ENCODE assay signal across 15 cellular contexts in the genomic region with DNA sequence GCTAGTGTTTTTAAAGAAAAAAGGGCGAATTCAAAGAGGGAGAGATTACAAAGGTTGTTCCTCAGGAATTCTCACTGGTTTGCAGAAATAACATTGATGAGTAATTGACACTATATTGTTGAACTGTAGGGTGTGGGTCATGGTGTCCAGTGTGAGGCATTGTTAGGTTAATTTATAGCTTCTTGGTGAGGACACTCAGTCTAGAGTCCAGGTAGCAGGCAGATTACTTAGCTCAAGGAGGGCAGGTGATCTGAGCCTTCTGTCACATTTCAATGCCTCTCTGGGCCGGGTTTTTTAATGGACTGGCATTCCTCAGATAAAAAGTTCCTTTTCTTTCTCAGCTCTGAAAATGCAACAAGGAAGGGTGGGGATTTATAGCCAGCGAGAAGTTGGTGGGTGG.
"Had no signal": no experiment of that assay in that cellular context is flagged by ENCODE, and none has a peak within 500 bp of the region (broad histone marks: within the 10 kb centered on the region; RNA-seq: fewer than 3 reads in every experiment).

No MANE protein-coding gene starts in this region.

- H3K36me3 Mint-ChIP-seq: T-cell had no signal

- H3K4me1 ChIP-seq: ascending aorta, breast epithelium, parathyroid adenoma, sigmoid colon had no signal

- H3K4me3 Mint-ChIP-seq: naive B cell, T-cell had no signal

- H3K27ac ChIP-seq: ascending aorta, breast epithelium, epithelial cell of prostate, heart left ventricle, neutrophil, parathyroid adenoma, sigmoid colon, thoracic aorta had no signal

- H3K9me2 ChIP-seq: SK-N-SH had no signal

- DNase-seq: activated CD4-positive, alpha-beta T cell treated with anti-CD3 and anti-CD28 coated beads, Interleukin-2, amount 50 U/mL, for 1 hour; dermis blood vessel endothelial cell; heart left ventricle; naive B cell; sigmoid colon; T-cell had no signal

- H3K9me3 Mint-ChIP-seq: naive B cell, T-cell had no signal

- H3K4me2 ChIP-seq: SK-N-SH had no signal

- H3K36me3 ChIP-seq: ascending aorta, breast epithelium, heart left ventricle, neutrophil, sigmoid colon, thoracic aorta had no signal

- H3K9me3 ChIP-seq: ascending aorta, breast epithelium, heart left ventricle, neutrophil, SK-N-SH, thoracic aorta had no signal

- ATAC-seq: heart left ventricle, left lobe of liver, T-cell had no signal

- H3K27ac Mint-ChIP-seq: T-cell had no signal

- H3K27me3 ChIP-seq: ascending aorta, neutrophil, sigmoid colon had no signal

- H3K79me2 ChIP-seq: parathyroid adenoma had no signal

- FAIRE-seq: frontal cortex had no signal

- H3K9ac ChIP-seq: parathyroid adenoma, SK-N-SH had no signal

- H2AFZ ChIP-seq: parathyroid adenoma had no signal

- H3K4me3 ChIP-seq: ascending aorta, breast epithelium, heart left ventricle, sigmoid colon, thoracic aorta had no signal
